ENCODE assay signal across 1 cellular context in genomic region chr11:134478176-134478575, GRCh38.
TF ChIP-seq lines count a peak whose summit lies in the region.

No MANE protein-coding gene starts in this region.

TF ChIP-seq in GM23338, 12 proteins besides CTCF, POLR2A, EP300 and RAD21 (continued from another document):
- no peak for TF ChIP-seq REST (IDR thresholded peaks at IDR 0.05; ENCODE audit: unreplicated experiment)
- no peak for TF ChIP-seq ETS1 (IDR thresholded peaks at IDR 0.05)
- TF ChIP-seq ZNF114 (CRISPR knock-in tag; IDR thresholded peaks at IDR 0.05), result no peak
